ENCODE assay signal across 9 cellular contexts in genomic region chr2:138827426-138828054, GRCh38. TPM values are rescaled to one million over a fixed set of nuclear protein-coding genes. Genes with fewer than 3 reads are reported as not detected.
DNase-seq lines count a peak whose midpoint lies in the region; ATAC-seq and TF ChIP-seq lines count a peak whose summit lies in the region.
"Had no signal": no experiment of that assay in that cellular context is flagged by ENCODE, and none has a peak within 500 bp of the region (broad histone marks: within the 10 kb centered on the region; RNA-seq: fewer than 3 reads in every experiment).

No MANE protein-coding gene starts in this region.

- 30 to 39% (median 32%) methylated on average over 3 of the region's 3 CpGs for whole genome bisulfite sequencing in spleen, 5 donors

- H3K4me3 ChIP-seq in DND-41 (ENCODE audit: low read depth in 1 of 2, low read length in 2 of 2), result no peak overlapping the region
- H3K4me3 ChIP-seq in spleen, result no peak overlapping the region

- intact Hi-C loops in spleen (cut with DNase I; ENCODE audit: low total_unique reads), result loop anchor here (10.0 kb wide), 1 partner anchor 923 kb away; no protein-coding TSS in a partner anchor
- intact Hi-C loops in activated T-helper 2 cell treated with anti-CD3 and anti-CD28 coated beads, Interferon-gamma antibody, Interleukin-2, Interleukin-4, amounts not matched to agents 10 μg/mL and 5 μg/mL and 100 μg/mL, durations not matched to agents 14 hours and 24 hours and 36 hours (cut with micrococcal nuclease), result loop anchor here (1.0 to 5.0 kb wide), 3 partner anchors 880 to 961 kb away; no protein-coding TSS in a partner anchor

- peaks cover 3% of the 10 kb centered on the region for H3K27me3 ChIP-seq in DND-41 (ENCODE audit: insufficient read depth, low read length, poor library complexity)
- H3K27me3 ChIP-seq in spleen (replicated peaks in 1 of 7), result no peaks in the 10 kb centered on the region

- H3K4me2 ChIP-seq in DND-41 (ENCODE audit: insufficient read depth, low read length), result no peak overlapping the region

- no peak overlapping the region for H3K27ac ChIP-seq in DND-41 (ENCODE audit: low read length)
- no peak overlapping the region for H3K27ac ChIP-seq in spleen

- TF ChIP-seq POLR2A in spleen (IDR thresholded peaks at IDR 0.05), result no peak

- H3K79me2 ChIP-seq in DND-41 (ENCODE audit: insufficient read depth, low read length), result no peaks in the 10 kb centered on the region

- H3K4me1 Mint-ChIP-seq in activated T-helper 2 cell treated with anti-CD3 and anti-CD28 coated beads, Interferon-gamma antibody, Interleukin-2, Interleukin-4, amounts not matched to agents 10 μg/mL and 5 μg/mL and 100 μg/mL, durations not matched to agents 14 hours and 24 hours and 36 hours (ENCODE audit: low read depth), result no peaks in the 10 kb centered on the region

- no peaks in the 10 kb centered on the region for H3K27me3 Mint-ChIP-seq in activated T-helper 2 cell treated with anti-CD3 and anti-CD28 coated beads, Interferon-gamma antibody, Interleukin-2, Interleukin-4, amounts not matched to agents 10 μg/mL and 5 μg/mL and 100 μg/mL, durations not matched to agents 14 hours and 24 hours and 36 hours (ENCODE audit: low read depth)

- H3K4me3 Mint-ChIP-seq in activated T-helper 2 cell treated with anti-CD3 and anti-CD28 coated beads, Interferon-gamma antibody, Interleukin-2, Interleukin-4, amounts not matched to agents 10 μg/mL and 5 μg/mL and 100 μg/mL, durations not matched to agents 14 hours and 24 hours and 36 hours (ENCODE audit: low read depth), result no peak overlapping the region
- H3K4me3 Mint-ChIP-seq: activated T-cell treated with anti-CD3 and anti-CD28 coated beads, Interleukin-2, amount 50 U/mL, for 72 hours had no signal

- H3K9me3 Mint-ChIP-seq in activated T-helper 2 cell treated with anti-CD3 and anti-CD28 coated beads, Interferon-gamma antibody, Interleukin-2, Interleukin-4, amounts not matched to agents 10 μg/mL and 5 μg/mL and 100 μg/mL, durations not matched to agents 14 hours and 24 hours and 36 hours, result no peaks in the 10 kb centered on the region
- H3K9me3 Mint-ChIP-seq: activated T-cell treated with anti-CD3 and anti-CD28 coated beads, Interleukin-2, amount 50 U/mL, for 72 hours had no signal

- no peak overlapping the region for H3K27ac Mint-ChIP-seq in activated T-helper 2 cell treated with anti-CD3 and anti-CD28 coated beads, Interferon-gamma antibody, Interleukin-2, Interleukin-4, amounts not matched to agents 10 μg/mL and 5 μg/mL and 100 μg/mL, durations not matched to agents 14 hours and 24 hours and 36 hours
- H3K27ac Mint-ChIP-seq: activated T-cell treated with anti-CD3 and anti-CD28 coated beads, Interleukin-2, amount 50 U/mL, for 72 hours had no signal

- TF ChIP-seq CTCF in DND-41 (IDR thresholded peaks at IDR 0.05; ENCODE audit: borderline replicate concordance, extremely low read depth, low read length, poor library complexity, severe bottlenecking) (peak; percentile 76), spleen (IDR thresholded peaks at IDR 0.05 in 8 of 11, conservative IDR thresholded peaks at IDR 0.05 in 3 of 11) (peak in 10 of 11 experiments; percentile 31 to 75 (median 61))

- DNase-seq in DND-41 (peak; percentile 21), NCI-H526 treated with DMSO at 0.1 percent for 48 hours (lab: John Stamatoyannopoulos, UW) (peak; percentile 65), astrocyte of the hippocampus (ENCODE audit: low read depth, low spot score) (peak; percentile 72), hippocampal formation (lab: John Stamatoyannopoulos, UW) (peak; percentile 3 to 78), spleen (no peak)
- no peak for DNase-seq in activated T-helper 2 cell treated with anti-CD3 and anti-CD28 coated beads, Interferon-gamma antibody, Interleukin-2, Interleukin-4, amounts not matched to agents 10 μg/mL and 5 μg/mL and 100 μg/mL, durations not matched to agents 14 hours and 24 hours and 36 hours (ENCODE audit: low spot score)

- ATAC-seq in DND-41 (ENCODE audit: insufficient read depth, low read depth) (peak; percentile 80), GM19452 (IDR thresholded peaks at IDR 0.05; ENCODE audit: unreplicated experiment) (peak; percentile 73), HG03457 (IDR thresholded peaks at IDR 0.05; ENCODE audit: unreplicated experiment) (peak; percentile 66)

- H3K9ac ChIP-seq in DND-41 (ENCODE audit: low read depth, low read length), result no peak overlapping the region

- no peak overlapping the region for H2AFZ ChIP-seq in DND-41 (ENCODE audit: low read depth, low read length)

- H3K9me3 ChIP-seq in DND-41 (ENCODE audit: insufficient read depth, low read length, severe bottlenecking) (no peaks in the 10 kb centered on the region), spleen (no peaks in the 10 kb centered on the region)

- no peaks in the 10 kb centered on the region for H4K20me1 ChIP-seq in DND-41 (ENCODE audit: insufficient read depth, low read length)

- H3K36me3 ChIP-seq in DND-41 (ENCODE audit: insufficient read depth, low read length) (no peaks in the 10 kb centered on the region), spleen (no peaks in the 10 kb centered on the region)

- H3K4me1 ChIP-seq in DND-41 (ENCODE audit: insufficient read depth, low read length), result no peaks in the 10 kb centered on the region
- H3K4me1 ChIP-seq in spleen, result no peaks in the 10 kb centered on the region

- H3K36me3 Mint-ChIP-seq in activated T-helper 2 cell treated with anti-CD3 and anti-CD28 coated beads, Interferon-gamma antibody, Interleukin-2, Interleukin-4, amounts not matched to agents 10 μg/mL and 5 μg/mL and 100 μg/mL, durations not matched to agents 14 hours and 24 hours and 36 hours (ENCODE audit: low read depth), result no peaks in the 10 kb centered on the region

RNA-seq across cellular contexts. Expression of gene NXPH2, which starts 47.4 kb away (rescaled TPM):
- not detected for total RNA-seq in spleen
- not detected for polyA plus RNA-seq in spleen
- not detected in 2 replicates for total RNA-seq in activated T-helper 2 cell treated with anti-CD3 and anti-CD28 coated beads, Interferon-gamma antibody, Interleukin-2, Interleukin-4, amounts not matched to agents 10 μg/mL and 5 μg/mL and 100 μg/mL, durations not matched to agents 14 hours and 24 hours and 36 hours
- total RNA-seq: activated T-cell treated with anti-CD3 and anti-CD28 coated beads, Interleukin-2, amount 50 U/mL, for 72 hours had no signal

Comparison
In these comparisons a context has a peak if more than half of its experiments do, and no peak if none do; other contexts are left out.
1. DNase-seq: peak in DND-41 (single experiment), NCI-H526 treated with DMSO at 0.1 percent for 48 hours (single experiment), astrocyte of the hippocampus (single experiment) and hippocampal formation (2 of 2); none in spleen (single experiment) and activated T-helper 2 cell treated with anti-CD3 and anti-CD28 coated beads, Interferon-gamma antibody, Interleukin-2, Interleukin-4, amounts not matched to agents 10 μg/mL and 5 μg/mL and 100 μg/mL, durations not matched to agents 14 hours and 24 hours and 36 hours (single experiment).
2. Peak in every context shown above with its lines, with median percentiles within 50 percentile points of each other: ATAC-seq.